Comparison of ENCODE assay signal across 8 cellular contexts in the genomic region with DNA sequence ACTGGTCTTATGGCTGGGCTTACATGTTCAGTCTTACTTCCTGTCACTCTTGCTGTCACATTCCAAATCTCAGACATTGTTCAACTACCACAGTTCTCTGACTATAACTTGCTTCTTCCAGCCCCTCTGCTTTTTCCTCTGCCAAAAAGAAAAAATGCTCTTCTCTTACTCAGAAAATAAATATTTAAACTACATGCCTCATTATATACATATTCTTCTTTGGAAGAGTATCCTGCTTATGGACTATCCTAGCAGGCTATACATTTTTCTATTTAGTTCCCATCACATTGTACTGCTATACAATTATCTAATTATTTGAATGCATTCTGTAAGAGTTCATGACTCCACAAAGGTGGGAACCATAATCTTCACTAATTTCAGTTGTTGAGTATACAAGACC.
"Had no signal": no experiment of that assay in that cellular context is flagged by ENCODE, and none has a peak within 500 bp of the region (broad histone marks: within the 10 kb centered on the region; RNA-seq: fewer than 3 reads in every experiment).

No MANE protein-coding gene starts in this region.

- H2AFZ ChIP-seq: GM23248, GM23338 had no signal

- H3K4me2 ChIP-seq: GM23338 had no signal

- H3K36me3 ChIP-seq: HAP-1 had no signal

- ATAC-seq: GM23338, HCT116 had no signal

- DNase-seq: GOT3, H7, H9, HFFc6 had no signal

- H3K4me3 ChIP-seq: GM23248, GM23338, HAP-1 had no signal

- H3K4me1 ChIP-seq: HAP-1 had no signal

- H3K9me3 ChIP-seq: HAP-1 had no signal

- H3K27ac ChIP-seq: GM23248 had no signal

- H3K9ac ChIP-seq: GM23248 had no signal
